In genomic region chr11:63760487-63761079, GRCh38 we compare ENCODE assay signal across 15 cellular contexts.
"Had no signal": no experiment of that assay in that cellular context is flagged by ENCODE, and none has a peak within 500 bp of the region (broad histone marks: within the 10 kb centered on the region; RNA-seq: fewer than 3 reads in every experiment).

No MANE protein-coding gene starts in this region.

- H3K27ac Mint-ChIP-seq: activated naive CD8-positive, alpha-beta T cell treated with anti-CD3 and anti-CD28 coated beads, Interleukin-2, amount 50 U/mL, for 24 hours; T-helper 1 cell treated with Interleukin-12 subunit alpha and Interleukin-12 subunit beta and Interleukin-4 antibody, amounts not matched to agents 30 μg/mL and 1 μg/mL, for 36 hours had no signal

- H3K4me3 ChIP-seq: ascending aorta, gastrocnemius medialis, psoas muscle, sigmoid colon, upper lobe of right lung had no signal

- H3K4me1 ChIP-seq: psoas muscle, upper lobe of right lung had no signal

- H3K27me3 ChIP-seq: ascending aorta, gastrocnemius medialis, sigmoid colon, upper lobe of right lung had no signal

- H3K9me3 Mint-ChIP-seq: activated naive CD8-positive, alpha-beta T cell treated with anti-CD3 and anti-CD28 coated beads, Interleukin-2, amount 50 U/mL, for 24 hours; T-helper 1 cell treated with Interleukin-12 subunit alpha and Interleukin-12 subunit beta and Interleukin-4 antibody, amounts not matched to agents 30 μg/mL and 1 μg/mL, for 36 hours had no signal

- H3K4me3 Mint-ChIP-seq: activated naive CD8-positive, alpha-beta T cell treated with anti-CD3 and anti-CD28 coated beads, Interleukin-2, amount 50 U/mL, for 24 hours; T-helper 1 cell treated with Interleukin-12 subunit alpha and Interleukin-12 subunit beta and Interleukin-4 antibody, amounts not matched to agents 30 μg/mL and 1 μg/mL, for 36 hours had no signal

- ATAC-seq: activated naive CD8-positive, alpha-beta T cell treated with anti-CD3 and anti-CD28 coated beads, Interleukin-2, amount 50 U/mL, for 24 hours; gastrocnemius medialis; psoas muscle; upper lobe of right lung had no signal

- H3K9me3 ChIP-seq: ascending aorta, gastrocnemius medialis, psoas muscle, sigmoid colon, upper lobe of right lung had no signal

- H3K27ac ChIP-seq: ascending aorta, epithelial cell of prostate, gastrocnemius medialis, psoas muscle, upper lobe of right lung had no signal

- H3K27me3 Mint-ChIP-seq: activated naive CD8-positive, alpha-beta T cell treated with anti-CD3 and anti-CD28 coated beads, Interleukin-2, amount 50 U/mL, for 24 hours had no signal

- DNase-seq: activated CD4-positive, alpha-beta T cell treated with anti-CD3 and anti-CD28 coated beads for 48 hours; activated CD8-positive, alpha-beta memory T cell treated with anti-CD3 and anti-CD28 coated beads for 24 hours; activated naive CD4-positive, alpha-beta T cell treated with Interleukin-2 at 50 U/mL for 16 hours; activated naive CD8-positive, alpha-beta T cell treated with anti-CD3 and anti-CD28 coated beads, Interleukin-2, amount 50 U/mL, for 24 hours; gastrocnemius medialis; midbrain; psoas muscle; sigmoid colon; stimulated activated CD4-positive, alpha-beta T cell treated with anti-CD3 and anti-CD28 coated beads, Interleukin-2, amount 100 ng/mL, for 24 hours; stimulated activated naive CD4-positive, alpha-beta T cell; substantia nigra; upper lobe of right lung had no signal

- H3K4me1 Mint-ChIP-seq: activated naive CD8-positive, alpha-beta T cell treated with anti-CD3 and anti-CD28 coated beads, Interleukin-2, amount 50 U/mL, for 24 hours had no signal
